2 cellular contexts compared by ENCODE assay signal in the genomic region with DNA sequence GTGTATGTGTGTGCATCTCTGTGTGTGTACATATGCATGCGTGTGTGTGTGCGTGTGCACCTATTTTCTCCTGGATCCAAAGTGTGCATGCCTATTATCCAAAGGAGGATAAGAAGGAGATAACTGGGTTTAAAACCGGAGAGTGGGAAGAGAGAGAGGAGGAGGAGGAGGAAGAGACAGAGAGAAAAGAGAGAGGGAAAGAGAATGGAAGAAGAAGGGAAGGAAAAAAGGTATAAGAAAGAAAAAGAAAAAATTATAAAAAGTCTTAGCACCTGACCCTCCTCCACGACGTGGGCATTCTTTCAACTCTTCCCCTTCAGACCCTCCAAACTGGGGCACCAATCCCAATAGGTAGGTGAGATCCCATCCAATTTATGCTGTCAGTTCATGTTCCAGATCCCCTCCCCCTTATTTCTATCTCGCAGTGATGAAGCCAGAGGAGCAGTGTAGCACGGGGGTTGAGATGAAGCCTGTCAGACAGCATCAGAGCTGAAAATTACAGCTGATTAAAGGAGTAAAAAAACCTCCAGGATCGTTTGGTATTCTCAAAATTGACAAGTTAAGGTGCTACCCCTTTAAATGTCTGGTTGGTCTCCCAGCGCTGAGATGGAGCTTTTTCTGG.
TF ChIP-seq lines count a peak whose summit lies in the region.

No MANE protein-coding gene starts in this region.

TF ChIP-seq in K562, 482 proteins besides CTCF, POLR2A, EP300 and RAD21:
- TF ChIP-seq ZNF512 (tag; IDR thresholded peaks at IDR 0.05) = peak; percentile 92
- TF ChIP-seq TAF1 (IDR thresholded peaks at IDR 0.05; ENCODE audit: control insufficient read depth, extremely low read depth, insufficient read depth, low read length, severe bottlenecking) = no peak

TF ChIP-seq in HepG2, 621 proteins besides CTCF, POLR2A, EP300 and RAD21 (continued from another document):
- TF ChIP-seq, protein P1, sequence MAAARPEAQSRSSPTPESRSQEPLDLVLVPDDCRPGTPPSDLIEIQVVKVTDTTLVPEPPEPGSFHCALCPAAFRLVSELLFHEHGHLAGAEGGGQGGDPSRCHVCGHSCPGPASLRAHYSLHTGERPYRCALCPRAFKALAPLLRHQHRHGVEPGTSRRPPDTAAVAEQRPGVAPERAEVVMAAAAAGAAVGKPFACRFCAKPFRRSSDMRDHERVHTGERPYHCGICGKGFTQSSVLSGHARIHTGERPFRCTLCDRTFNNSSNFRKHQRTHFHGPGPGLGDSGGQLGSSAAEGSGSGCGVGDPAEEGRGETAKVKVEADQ (CRISPR knock-in tag; IDR thresholded peaks at IDR 0.05; ENCODE audit: borderline replicate concordance) = no peak
- no peak for TF ChIP-seq CSRNP2 (CRISPR knock-in tag; conservative IDR thresholded peaks at IDR 0.05; ENCODE audit: low read depth)
- no peak for TF ChIP-seq NR2C2 (CRISPR knock-in tag; IDR thresholded peaks at IDR 0.05; ENCODE audit: borderline replicate concordance)
- no peak for TF ChIP-seq HMG20A (CRISPR knock-in tag; IDR thresholded peaks at IDR 0.05; ENCODE audit: borderline replicate concordance)
- no peak for TF ChIP-seq ZNF17 (CRISPR knock-in tag; IDR thresholded peaks at IDR 0.05)
- no peak for TF ChIP-seq AHDC1 (CRISPR knock-in tag; IDR thresholded peaks at IDR 0.05; ENCODE audit: borderline replicate concordance)
- TF ChIP-seq SMARCC2 (IDR thresholded peaks at IDR 0.05) = no peak
- no peak for TF ChIP-seq MAZ (IDR thresholded peaks at IDR 0.05; ENCODE audit: borderline replicate concordance, low read depth, low read length)
- no peak for TF ChIP-seq MAZ (CRISPR knock-in tag; IDR thresholded peaks at IDR 0.05; ENCODE audit: low read depth)
- TF ChIP-seq IKZF4 (CRISPR knock-in tag; IDR thresholded peaks at IDR 0.05; ENCODE audit: borderline replicate concordance, low read depth, not compliant biosample characterization) = no peak
